Comparison of ENCODE assay signal across 10 cellular contexts in genomic region chr5:143064207-143064606, GRCh38.
DNase-seq lines count a peak whose midpoint lies in the region; ATAC-seq and TF ChIP-seq lines count a peak whose summit lies in the region.
"Had no signal": no experiment of that assay in that cellular context is flagged by ENCODE, and none has a peak within 500 bp of the region (broad histone marks: within the 10 kb centered on the region; RNA-seq: fewer than 3 reads in every experiment).

No MANE protein-coding gene starts in this region.

- no peak overlapping the region for H3K27ac Mint-ChIP-seq in activated CD4-positive, alpha-beta T cell treated with anti-CD3 and anti-CD28 coated beads, Interleukin-2, amount 10 ng/mL, durations not matched to agents 24 days and 14 days
- H3K27ac Mint-ChIP-seq: activated CD8-positive, alpha-beta memory T cell treated with anti-CD3 and anti-CD28 coated beads, Interleukin-2, amount 10 ng/mL, durations not matched to agents 7 days and 5 days had no signal

- H3K4me3 Mint-ChIP-seq in activated CD4-positive, alpha-beta T cell treated with anti-CD3 and anti-CD28 coated beads, Interleukin-2, amount 10 ng/mL, durations not matched to agents 24 days and 14 days = no peak overlapping the region
- H3K4me3 Mint-ChIP-seq: activated CD8-positive, alpha-beta memory T cell treated with anti-CD3 and anti-CD28 coated beads, Interleukin-2, amount 10 ng/mL, durations not matched to agents 7 days and 5 days had no signal

- in situ Hi-C loops in G401 (cut with HindIII; ENCODE audit: low sequenced_read_pairs) = no loop called here
- in situ Hi-C loops in gastrocnemius medialis (cut with MboI; ENCODE audit: low sequenced_read_pairs in 4 of 4) = no loop called here

- peak overlapping the region in 3 of 10 donors; percentile 0 to 19 (median 14) for H3K4me3 ChIP-seq in heart right ventricle
- H3K4me3 ChIP-seq in gastrocnemius medialis = peak overlapping the region in 1 of 4 donors; percentile 14

- peaks cover 35% of the 10 kb centered on the region for H3K36me3 Mint-ChIP-seq in activated CD4-positive, alpha-beta T cell treated with anti-CD3 and anti-CD28 coated beads, Interleukin-2, amount 10 ng/mL, durations not matched to agents 24 days and 14 days (ENCODE audit: low read depth)

- peaks cover 35% of the 10 kb centered on the region for H3K4me1 Mint-ChIP-seq in activated CD4-positive, alpha-beta T cell treated with anti-CD3 and anti-CD28 coated beads, Interleukin-2, amount 10 ng/mL, durations not matched to agents 24 days and 14 days

- peak; percentile 10 for DNase-seq in G401 (ENCODE audit: low spot score)
- peak; percentile 71 for DNase-seq in amniotic epithelial cell (ENCODE audit: low read depth)
- no peak for DNase-seq in heart right ventricle
- no peak for DNase-seq in gastrocnemius medialis
- no peak for DNase-seq in T1000 (lab: John Stamatoyannopoulos, UW)
- DNase-seq in NCI-H526 treated with DMSO at 0.1 percent for 48 hours (lab: John Stamatoyannopoulos, UW) = no peak
- DNase-seq in activated CD4-positive, alpha-beta T cell treated with anti-CD3 and anti-CD28 coated beads, Interleukin-2, amount 10 ng/mL, durations not matched to agents 24 days and 14 days = no peak
- DNase-seq: activated CD8-positive, alpha-beta memory T cell treated with anti-CD3 and anti-CD28 coated beads, Interleukin-2, amount 10 ng/mL, durations not matched to agents 7 days and 5 days; KG1 had no signal

- H3K27me3 ChIP-seq in heart right ventricle (no peaks in the 10 kb centered on the region), gastrocnemius medialis (no peaks in the 10 kb centered on the region)

- H3K36me3 ChIP-seq in heart right ventricle = peaks cover 0 to 28% (median 3%) of the 10 kb centered on the region in 9 donors
- H3K36me3 ChIP-seq in gastrocnemius medialis = no peaks in the 10 kb centered on the region

- peaks cover 18% of the 10 kb centered on the region for H3K9me3 Mint-ChIP-seq in activated CD4-positive, alpha-beta T cell treated with anti-CD3 and anti-CD28 coated beads, Interleukin-2, amount 10 ng/mL, durations not matched to agents 24 days and 14 days

- ATAC-seq in heart right ventricle (peak; percentile 49 to 87 (median 78)), gastrocnemius medialis (peak in 1 of 2 donors; percentile 2), GM18867 (IDR thresholded peaks at IDR 0.05; ENCODE audit: unreplicated experiment) (no peak)
- ATAC-seq: activated CD8-positive, alpha-beta memory T cell treated with anti-CD3 and anti-CD28 coated beads, Interleukin-2, amount 10 ng/mL, durations not matched to agents 7 days and 5 days had no signal

- H3K9me3 ChIP-seq in heart right ventricle = no peaks in the 10 kb centered on the region
- H3K9me3 ChIP-seq in gastrocnemius medialis = no peaks in the 10 kb centered on the region

- H3K27me3 Mint-ChIP-seq in activated CD4-positive, alpha-beta T cell treated with anti-CD3 and anti-CD28 coated beads, Interleukin-2, amount 10 ng/mL, durations not matched to agents 24 days and 14 days = no peaks in the 10 kb centered on the region
- H3K27me3 Mint-ChIP-seq: activated CD8-positive, alpha-beta memory T cell treated with anti-CD3 and anti-CD28 coated beads, Interleukin-2, amount 10 ng/mL, durations not matched to agents 7 days and 5 days had no signal

- H3K4me1 ChIP-seq in heart right ventricle (peaks cover 9 to 83% (median 72%) of the 10 kb centered on the region in 9 donors), gastrocnemius medialis (peaks cover 80 to 87% of the 10 kb centered on the region in 2 donors)

- 23 to 41% methylated on average over 4 of the region's 4 CpGs for WGBS in heart right ventricle, 2 donors

- no peak for TF ChIP-seq POLR2A in gastrocnemius medialis (IDR thresholded peaks at IDR 0.05)

- intact Hi-C loops in heart right ventricle (cut with DNase I) = loop anchor here in 2 of 10 donors (5.0 to 10.0 kb wide), 4 partner anchors 57 to 139 kb away; no protein-coding TSS in a partner anchor
- intact Hi-C loops in gastrocnemius medialis (cut with DNase I; ENCODE audit: low total_unique reads) = no loop called here
- intact Hi-C loops in activated CD4-positive, alpha-beta T cell treated with anti-CD3 and anti-CD28 coated beads, Interleukin-2, amount 10 ng/mL, durations not matched to agents 24 days and 14 days (cut with micrococcal nuclease) = no loop called here

- peak overlapping the region; percentile 38 to 85 (median 76) for H3K27ac ChIP-seq in heart right ventricle
- H3K27ac ChIP-seq in gastrocnemius medialis = peak overlapping the region; percentile 76 to 91 (median 84)

- TF ChIP-seq CTCF in heart right ventricle (IDR thresholded peaks at IDR 0.05) (no peak), gastrocnemius medialis (IDR thresholded peaks at IDR 0.05 in 4 of 5, conservative IDR thresholded peaks at IDR 0.05 in 1 of 5) (no peak)

Comparison
In these comparisons a context has a peak if more than half of its experiments do, and no peak if none do; other contexts are left out.
1. DNase-seq: peak in G401 (single experiment) and amniotic epithelial cell (single experiment); none in heart right ventricle (0 of 2), gastrocnemius medialis (0 of 2), T1000 (single experiment), NCI-H526 treated with DMSO at 0.1 percent for 48 hours (single experiment) and activated CD4-positive, alpha-beta T cell treated with anti-CD3 and anti-CD28 coated beads, Interleukin-2, amount 10 ng/mL, durations not matched to agents 24 days and 14 days (single experiment).